8 cellular contexts compared by ENCODE assay signal in genomic region chr3:160665784-160666526, GRCh38. TPM values are rescaled to one million over a fixed set of nuclear protein-coding genes. Genes with fewer than 3 reads are reported as not detected.
DNase-seq lines count a peak whose midpoint lies in the region; ATAC-seq and TF ChIP-seq lines count a peak whose summit lies in the region.

No MANE protein-coding gene starts in this region.

- H3K4me3 ChIP-seq in transverse colon: no peak overlapping the region

- DNase-seq in GM03348 (ENCODE audit: low spot score): peak; percentile 31
- DNase-seq in amniotic epithelial cell (ENCODE audit: low read depth): peak; percentile 95
- peak; percentile 49 for DNase-seq in transverse colon
- no peak for DNase-seq in left cardiac atrium
- no peak for DNase-seq in RKO (ENCODE audit: low spot score)
- DNase-seq in NCI-H2081 treated with DMSO at 0.1 percent for 48 hours (lab: John Stamatoyannopoulos, UW): no peak

- H3K4me1 ChIP-seq in transverse colon: peaks cover 3 to 29% (median 12%) of the 10 kb centered on the region in 4 donors

- TF ChIP-seq CTCF in transverse colon (IDR thresholded peaks at IDR 0.05): no peak

- H3K27ac ChIP-seq in transverse colon: peak overlapping the region; percentile 36 to 78 (median 73)

- H3K27me3 ChIP-seq in transverse colon: no peaks in the 10 kb centered on the region

- no peak for TF ChIP-seq POLR2A in transverse colon (IDR thresholded peaks at IDR 0.05)

- ATAC-seq in GM19468 (IDR thresholded peaks at IDR 0.05; ENCODE audit: extremely low read depth, unreplicated experiment) (peak; percentile 59), HG03442 (IDR thresholded peaks at IDR 0.05; ENCODE audit: unreplicated experiment) (peak; percentile 92), left cardiac atrium (no peak)

- in situ Hi-C loops in transverse colon (cut with MboI; ENCODE audit: low pct_ligation_motif_present in 1 of 4, low pct_unique_long_range_greater_than_20kb in 1 of 4, low sequenced_read_pairs in 3 of 4): no loop called here

- intact Hi-C loops in transverse colon (cut with DNase I; ENCODE audit: low total_unique reads): no loop called here
- intact Hi-C loops in left cardiac atrium (cut with DNase I): no loop called here

- no peaks in the 10 kb centered on the region for H3K36me3 ChIP-seq in transverse colon

- no peak for TF ChIP-seq EP300 in transverse colon (IDR thresholded peaks at IDR 0.05; ENCODE audit: low read depth)

- H3K9me3 ChIP-seq in transverse colon: no peaks in the 10 kb centered on the region

- WGBS in transverse colon (ENCODE audit: low coverage in 1 of 2), 2 donors: 63 to 82% methylated on average over 4 of the region's 4 CpGs

RNA-seq across cellular contexts. Expression of gene ARL14, which starts 11.0 kb away (rescaled TPM):
- total RNA-seq in transverse colon (10 to 100 TPM in 3 of 4 donors, 1 to 10 TPM in 1; 2.0 to 47.1 (median 27.8) TPM), left cardiac atrium (not detected)

Comparison
In these comparisons a context has a peak if more than half of its experiments do, and no peak if none do; other contexts are left out.
1. DNase-seq: peak in GM03348 (single experiment), amniotic epithelial cell (single experiment) and transverse colon (single experiment); none in left cardiac atrium (single experiment), RKO (single experiment) and NCI-H2081 treated with DMSO at 0.1 percent for 48 hours (single experiment).
2. ATAC-seq: peak in GM19468 (single experiment) and HG03442 (single experiment); none in left cardiac atrium (0 of 2).